31 cellular contexts compared by ENCODE assay signal in genomic region chr20:9110916-9111432, GRCh38. TPM values are rescaled to one million over a fixed set of nuclear protein-coding genes. Genes with fewer than 3 reads are reported as not detected.
DNase-seq lines count a peak whose midpoint lies in the region; ATAC-seq, FAIRE-seq and TF ChIP-seq lines count a peak whose summit lies in the region.
"Had no signal": no experiment of that assay in that cellular context is flagged by ENCODE, and none has a peak within 500 bp of the region (broad histone marks: within the 10 kb centered on the region; RNA-seq: fewer than 3 reads in every experiment).

No MANE protein-coding gene starts in this region.

- POLR2A ChIA-PET in activated CD8-positive, alpha-beta T cell treated with anti-CD3 and anti-CD28 coated beads for 36 hours (lab: Charles Lee) = no interaction called here

- H3K4me1 Mint-ChIP-seq in astrocyte (ENCODE audit: low read depth, unreplicated experiment) = peaks cover 18% of the 10 kb centered on the region
- H3K4me1 Mint-ChIP-seq in activated CD8-positive, alpha-beta T cell treated with anti-CD3 and anti-CD28 coated beads for 36 hours (ENCODE audit: low read depth) = no peaks in the 10 kb centered on the region
- H3K4me1 Mint-ChIP-seq: activated B cell treated with CpG ODN at 0.5 μM for 24 hours; activated naive CD8-positive, alpha-beta T cell treated with anti-CD3 and anti-CD28 coated beads, Interleukin-2, amount 50 U/mL, for 24 hours; central memory CD8-positive, alpha-beta T cell; H9 had no signal

- H3K4me3 Mint-ChIP-seq in astrocyte (ENCODE audit: unreplicated experiment) = no peak overlapping the region
- H3K4me3 Mint-ChIP-seq in activated CD8-positive, alpha-beta T cell treated with anti-CD3 and anti-CD28 coated beads for 36 hours = no peak overlapping the region
- H3K4me3 Mint-ChIP-seq: activated B cell treated with CpG ODN at 0.5 μM for 24 hours; activated naive CD8-positive, alpha-beta T cell treated with anti-CD3 and anti-CD28 coated beads, Interleukin-2, amount 50 U/mL, for 24 hours; activated T-cell treated with anti-CD3 and anti-CD28 coated beads, Interleukin-2, amount 50 U/mL, for 72 hours; central memory CD8-positive, alpha-beta T cell; dendritic cell treated with granulocyte-macrophage colony-stimulating factor and Interleukin-4, amounts not matched to agents 40 ng/mL and 50 ng/mL, for 4 days; H9; natural killer cell treated with Interleukin-12 subunit alpha and Interleukin-12 subunit beta and Interleukin-15 and Interleukin-18, amount 100 ng/mL, for 72 hours had no signal

- CTCF ChIA-PET in activated CD8-positive, alpha-beta T cell treated with anti-CD3 and anti-CD28 coated beads for 36 hours (lab: Charles Lee) = no interaction called here

- H3K4me2 ChIP-seq in astrocyte (ENCODE audit: low read length) = no peak overlapping the region
- H3K4me2 ChIP-seq: BLaER1 had no signal

- ATAC-seq in left ventricle myocardium superior (peak; percentile 29), GM18520 (IDR thresholded peaks at IDR 0.05; ENCODE audit: unreplicated experiment) (no peak)
- ATAC-seq in activated CD8-positive, alpha-beta T cell treated with anti-CD3 and anti-CD28 coated beads for 36 hours = no peak
- ATAC-seq: activated naive CD8-positive, alpha-beta T cell treated with anti-CD3 and anti-CD28 coated beads, Interleukin-2, amount 50 U/mL, for 24 hours; activated T-cell treated with anti-CD3 and anti-CD28 coated beads, Interleukin-2, amount 50 U/mL, for 72 hours; GM12878; left cardiac atrium; natural killer cell treated with Interleukin-12 subunit alpha and Interleukin-12 subunit beta and Interleukin-15 and Interleukin-18, amount 100 ng/mL, for 72 hours had no signal

- FAIRE-seq in astrocyte (lab: Jason Lieb, UNC) = no peak
- FAIRE-seq: GM12878 had no signal

- no peak for TF ChIP-seq CTCF in astrocyte (IDR thresholded peaks at IDR 0.05; ENCODE audit: insufficient read depth, low read depth, low read length)
- TF ChIP-seq CTCF in WERI-Rb-1 (IDR thresholded peaks at IDR 0.05; ENCODE audit: low read depth, low read length) = no peak
- no peak for TF ChIP-seq CTCF in activated CD8-positive, alpha-beta T cell treated with anti-CD3 and anti-CD28 coated beads for 36 hours (IDR thresholded peaks at IDR 0.05)

- H3K4me1 ChIP-seq in astrocyte (ENCODE audit: insufficient read depth, low read length) = no peaks in the 10 kb centered on the region
- H3K4me1 ChIP-seq: BLaER1 had no signal

- H3K4me3 ChIP-seq in astrocyte (ENCODE audit: insufficient read depth, low read depth, low read length) (no peak overlapping the region), WERI-Rb-1 (ENCODE audit: low read depth, low read length) (no peak overlapping the region)
- H3K4me3 ChIP-seq: BLaER1, GM12878, SJSA1, thyroid gland had no signal

- no peak overlapping the region for H3K9ac ChIP-seq in astrocyte (ENCODE audit: low read length)
- H3K9ac ChIP-seq: BLaER1 had no signal

- H3K9me3 ChIP-seq in astrocyte (ENCODE audit: insufficient read depth, low read depth, low read length) (no peaks in the 10 kb centered on the region), WERI-Rb-1 (ENCODE audit: severe bottlenecking) (no peaks in the 10 kb centered on the region)
- H3K9me3 ChIP-seq: BLaER1, SJSA1, thyroid gland had no signal

- H3K27me3 ChIP-seq in astrocyte (ENCODE audit: insufficient read depth, low read length) (no peaks in the 10 kb centered on the region), WERI-Rb-1 (ENCODE audit: insufficient read depth, low read depth, severe bottlenecking) (no peaks in the 10 kb centered on the region)
- H3K27me3 ChIP-seq: BLaER1, SJSA1, thyroid gland had no signal

- H3K27ac ChIP-seq in astrocyte (ENCODE audit: low read depth, low read length) (no peak overlapping the region), WERI-Rb-1 (no peak overlapping the region)
- H3K27ac ChIP-seq: BLaER1, HL-60 had no signal

- H3K36me3 ChIP-seq in astrocyte (ENCODE audit: insufficient read depth, low read length) = no peaks in the 10 kb centered on the region
- H3K36me3 ChIP-seq in WERI-Rb-1 = no peaks in the 10 kb centered on the region
- H3K36me3 ChIP-seq: BLaER1, SJSA1, thyroid gland had no signal

- H3K36me3 Mint-ChIP-seq in astrocyte (ENCODE audit: low read depth, unreplicated experiment) = no peaks in the 10 kb centered on the region
- no peaks in the 10 kb centered on the region for H3K36me3 Mint-ChIP-seq in activated CD8-positive, alpha-beta T cell treated with anti-CD3 and anti-CD28 coated beads for 36 hours (ENCODE audit: low read depth)
- H3K36me3 Mint-ChIP-seq: natural killer cell treated with Interleukin-12 subunit alpha and Interleukin-12 subunit beta and Interleukin-15 and Interleukin-18, amount 100 ng/mL, for 72 hours had no signal

- DNase-seq in left ventricle myocardium superior = no peak
- no peak for DNase-seq in cardiac septum (ENCODE audit: low spot score)
- DNase-seq in astrocyte (ENCODE audit: low read depth) = no peak
- DNase-seq in kidney tubule cell (ENCODE audit: low spot score) = peak; percentile 65
- no peak for DNase-seq in WERI-Rb-1
- no peak for DNase-seq in activated CD8-positive, alpha-beta T cell treated with anti-CD3 and anti-CD28 coated beads for 36 hours
- no peak for DNase-seq in AG08396 (ENCODE audit: low spot score)
- DNase-seq: activated B cell treated with CpG ODN at 0.5 μM for 24 hours; activated naive CD4-positive, alpha-beta T cell; activated naive CD8-positive, alpha-beta T cell treated with anti-CD3 and anti-CD28 coated beads, Interleukin-2, amount 50 U/mL, for 24 hours; activated T-cell treated with anti-CD3 and anti-CD28 coated beads, Interleukin-2, amount 50 U/mL, for 72 hours; DMS153; H9; hippocampal formation; Kasumi-1; left cardiac atrium; mammary epithelial cell; NCI-H1048; NCI-H446; NCI-H82; retina; stimulated activated CD4-positive, alpha-beta T cell treated with anti-CD3 and anti-CD28 coated beads, Interleukin-2, amount 100 ng/mL, for 24 hours had no signal

- H3K79me2 ChIP-seq in astrocyte (ENCODE audit: insufficient read depth, low read length) = no peaks in the 10 kb centered on the region

- no peaks in the 10 kb centered on the region for H4K20me1 ChIP-seq in astrocyte (ENCODE audit: insufficient read depth, low read length)
- H4K20me1 ChIP-seq: BLaER1 had no signal

- intact Hi-C loops in left ventricle myocardium superior (cut with micrococcal nuclease) (no loop called here), cardiac septum (cut with DNase I) (loop anchor here (5.0 to 10.0 kb wide), 2 partner anchors 51 to 114 kb away; no protein-coding TSS in a partner anchor)
- intact Hi-C loops in activated CD8-positive, alpha-beta T cell treated with anti-CD3 and anti-CD28 coated beads for 36 hours (cut with micrococcal nuclease) = loop anchor here (10.0 kb wide), 1 partner anchor 64 kb away; no protein-coding TSS in a partner anchor

- H2AFZ ChIP-seq in astrocyte (ENCODE audit: low read depth, low read length) = no peak overlapping the region

- H3K27me3 Mint-ChIP-seq in astrocyte (ENCODE audit: low read depth, unreplicated experiment) = no peaks in the 10 kb centered on the region
- no peaks in the 10 kb centered on the region for H3K27me3 Mint-ChIP-seq in activated CD8-positive, alpha-beta T cell treated with anti-CD3 and anti-CD28 coated beads for 36 hours
- H3K27me3 Mint-ChIP-seq: activated B cell treated with CpG ODN at 0.5 μM for 24 hours; activated naive CD8-positive, alpha-beta T cell treated with anti-CD3 and anti-CD28 coated beads, Interleukin-2, amount 50 U/mL, for 24 hours; central memory CD8-positive, alpha-beta T cell; dendritic cell treated with granulocyte-macrophage colony-stimulating factor and Interleukin-4, amounts not matched to agents 40 ng/mL and 50 ng/mL, for 4 days; natural killer cell treated with Interleukin-12 subunit alpha and Interleukin-12 subunit beta and Interleukin-15 and Interleukin-18, amount 100 ng/mL, for 72 hours had no signal

- H3K9me3 Mint-ChIP-seq in astrocyte (ENCODE audit: unreplicated experiment) = no peaks in the 10 kb centered on the region
- H3K9me3 Mint-ChIP-seq in activated CD8-positive, alpha-beta T cell treated with anti-CD3 and anti-CD28 coated beads for 36 hours = no peaks in the 10 kb centered on the region
- H3K9me3 Mint-ChIP-seq: activated B cell treated with CpG ODN at 0.5 μM for 24 hours; activated naive CD8-positive, alpha-beta T cell treated with anti-CD3 and anti-CD28 coated beads, Interleukin-2, amount 50 U/mL, for 24 hours; activated T-cell treated with anti-CD3 and anti-CD28 coated beads, Interleukin-2, amount 50 U/mL, for 72 hours; central memory CD8-positive, alpha-beta T cell; dendritic cell treated with granulocyte-macrophage colony-stimulating factor and Interleukin-4, amounts not matched to agents 40 ng/mL and 50 ng/mL, for 4 days; H9; natural killer cell treated with Interleukin-12 subunit alpha and Interleukin-12 subunit beta and Interleukin-15 and Interleukin-18, amount 100 ng/mL, for 72 hours had no signal

- peak overlapping the region; percentile 18 for H3K27ac Mint-ChIP-seq in astrocyte (ENCODE audit: unreplicated experiment)
- no peak overlapping the region for H3K27ac Mint-ChIP-seq in activated CD8-positive, alpha-beta T cell treated with anti-CD3 and anti-CD28 coated beads for 36 hours
- H3K27ac Mint-ChIP-seq: activated B cell treated with CpG ODN at 0.5 μM for 24 hours; activated naive CD8-positive, alpha-beta T cell treated with anti-CD3 and anti-CD28 coated beads, Interleukin-2, amount 50 U/mL, for 24 hours; activated T-cell treated with anti-CD3 and anti-CD28 coated beads, Interleukin-2, amount 50 U/mL, for 72 hours; dendritic cell treated with granulocyte-macrophage colony-stimulating factor and Interleukin-4, amounts not matched to agents 40 ng/mL and 50 ng/mL, for 4 days; H9; natural killer cell treated with Interleukin-12 subunit alpha and Interleukin-12 subunit beta and Interleukin-15 and Interleukin-18, amount 100 ng/mL, for 72 hours had no signal

RNA-seq across cellular contexts. Expression of gene PLCB4, which starts 42.1 kb away (rescaled TPM):
- total RNA-seq in left ventricle myocardium superior = 29.1 TPM
- total RNA-seq in cardiac septum = 20.5 TPM
- total RNA-seq in astrocyte = 38.9 and 58.2 TPM in 2 replicates
- not detected for total RNA-seq in activated CD8-positive, alpha-beta T cell treated with anti-CD3 and anti-CD28 coated beads for 36 hours
- total RNA-seq: activated B cell treated with CpG ODN at 0.5 μM for 24 hours; activated T-cell treated with anti-CD3 and anti-CD28 coated beads, Interleukin-2, amount 50 U/mL, for 72 hours; GM12878; natural killer cell treated with Interleukin-12 subunit alpha and Interleukin-12 subunit beta and Interleukin-15 and Interleukin-18, amount 100 ng/mL, for 72 hours had no signal

Comparison
In these comparisons a context has a peak if more than half of its experiments do, and no peak if none do; other contexts are left out.
1. RNA of gene PLCB4, which starts 42.1 kb away (total RNA-seq): 38.9 to 58.2 TPM in astrocyte, 29.1 TPM in left ventricle myocardium superior (single experiment) and 20.5 TPM in cardiac septum (single experiment); not detected in activated CD8-positive, alpha-beta T cell treated with anti-CD3 and anti-CD28 coated beads for 36 hours; every median in the first group is over 10 times any median in the second.